18 cellular contexts compared by ENCODE assay signal in the genomic region with DNA sequence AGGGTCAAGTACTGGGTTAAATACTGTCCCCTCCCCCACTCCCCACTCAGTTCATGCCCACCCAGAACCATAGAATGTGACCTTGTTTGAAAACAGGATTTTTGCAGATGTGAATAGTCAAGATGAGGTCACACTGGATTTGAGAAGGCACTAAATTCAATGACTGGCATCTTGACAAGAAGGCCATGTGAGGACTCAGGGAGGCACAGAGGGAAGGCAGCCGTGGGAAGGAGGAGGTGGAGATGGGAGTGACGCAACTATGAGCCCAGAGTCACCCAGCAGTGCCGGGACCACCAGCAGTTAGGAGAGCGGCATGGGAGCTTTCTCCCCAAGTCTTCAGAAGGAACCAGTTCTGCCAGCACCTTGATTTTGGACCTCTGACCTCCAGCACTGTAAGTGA.
"Had no signal": no experiment of that assay in that cellular context is flagged by ENCODE, and none has a peak within 500 bp of the region (broad histone marks: within the 10 kb centered on the region; RNA-seq: fewer than 3 reads in every experiment).

No MANE protein-coding gene starts in this region.

- H3K4me3 Mint-ChIP-seq: activated naive CD8-positive, alpha-beta T cell treated with anti-CD3 and anti-CD28 coated beads for 36 hours; natural killer cell; stimulated activated effector memory CD8-positive, alpha-beta T cell treated with anti-CD3 and anti-CD28 coated beads, Interleukin-12 subunit alpha, Interleukin-12 subunit beta, amount 100 ng/mL, for 72 hours; type B pancreatic cell had no signal

- H3K36me3 Mint-ChIP-seq: activated naive CD8-positive, alpha-beta T cell treated with anti-CD3 and anti-CD28 coated beads for 36 hours; natural killer cell; stimulated activated effector memory CD8-positive, alpha-beta T cell treated with anti-CD3 and anti-CD28 coated beads, Interleukin-12 subunit alpha, Interleukin-12 subunit beta, amount 100 ng/mL, for 72 hours; type B pancreatic cell had no signal

- H3K4me1 Mint-ChIP-seq: activated naive CD8-positive, alpha-beta T cell treated with anti-CD3 and anti-CD28 coated beads for 36 hours; natural killer cell; stimulated activated effector memory CD8-positive, alpha-beta T cell treated with anti-CD3 and anti-CD28 coated beads, Interleukin-12 subunit alpha, Interleukin-12 subunit beta, amount 100 ng/mL, for 72 hours had no signal

- H3K27me3 Mint-ChIP-seq: activated naive CD8-positive, alpha-beta T cell treated with anti-CD3 and anti-CD28 coated beads for 36 hours; type B pancreatic cell had no signal

- H3K27ac ChIP-seq: body of pancreas, dorsolateral prefrontal cortex, foreskin keratinocyte, neutrophil, pancreas, right lobe of liver, testis, WERI-Rb-1 had no signal

- H3K4me1 ChIP-seq: body of pancreas, foreskin keratinocyte, pancreas, right lobe of liver, testis had no signal

- DNase-seq: activated CD4-positive, alpha-beta T cell treated with anti-CD3 and anti-CD28 coated beads, Interleukin-2, amount 50 U/mL, for 48 hours; activated naive CD8-positive, alpha-beta T cell treated with anti-CD3 and anti-CD28 coated beads for 36 hours; activated T-cell treated with anti-CD3 and anti-CD28 coated beads for 4 hours; amniotic stem cell; body of pancreas; dorsolateral prefrontal cortex; foreskin keratinocyte; hippocampal formation; left cardiac atrium; natural killer cell; pancreas; right lobe of liver; stimulated activated CD4-positive, alpha-beta T cell treated with anti-CD3 and anti-CD28 coated beads, Interleukin-4, amount 100 ng/mL, for 24 hours; testis; WERI-Rb-1 had no signal

- H3K27me3 ChIP-seq: body of pancreas, dorsolateral prefrontal cortex, neutrophil, pancreas, right lobe of liver, testis had no signal

- H3K36me3 ChIP-seq: neutrophil, pancreas, right lobe of liver, WERI-Rb-1 had no signal

- ATAC-seq: body of pancreas; foreskin keratinocyte; left cardiac atrium; natural killer cell; pancreas; right lobe of liver; stimulated activated effector memory CD8-positive, alpha-beta T cell treated with anti-CD3 and anti-CD28 coated beads, Interleukin-12 subunit alpha, Interleukin-12 subunit beta, amount 100 ng/mL, for 72 hours had no signal

- H3K4me3 ChIP-seq: body of pancreas, dorsolateral prefrontal cortex, pancreas, right lobe of liver, testis had no signal

- H3K9me3 Mint-ChIP-seq: activated naive CD8-positive, alpha-beta T cell treated with anti-CD3 and anti-CD28 coated beads for 36 hours; natural killer cell; stimulated activated effector memory CD8-positive, alpha-beta T cell treated with anti-CD3 and anti-CD28 coated beads, Interleukin-12 subunit alpha, Interleukin-12 subunit beta, amount 100 ng/mL, for 72 hours; type B pancreatic cell had no signal

- H3K9me3 ChIP-seq: body of pancreas, neutrophil, pancreas, right lobe of liver, testis had no signal

- H3K27ac Mint-ChIP-seq: activated naive CD8-positive, alpha-beta T cell treated with anti-CD3 and anti-CD28 coated beads for 36 hours; natural killer cell; stimulated activated effector memory CD8-positive, alpha-beta T cell treated with anti-CD3 and anti-CD28 coated beads, Interleukin-12 subunit alpha, Interleukin-12 subunit beta, amount 100 ng/mL, for 72 hours; type B pancreatic cell had no signal
